In genomic region chr10:79982486-79982800, GRCh38 we compare ENCODE assay signal across 8 cellular contexts. TPM values are rescaled to one million over a fixed set of nuclear protein-coding genes. Genes with fewer than 3 reads are reported as not detected.
DNase-seq lines count a peak whose midpoint lies in the region; ATAC-seq and TF ChIP-seq lines count a peak whose summit lies in the region.

No MANE protein-coding gene starts in this region.

- no peaks in the 10 kb centered on the region for H3K9me3 ChIP-seq in muscle layer of duodenum (ENCODE audit: control insufficient read depth in 1 of 2, low read length in 2 of 2)

- H3K27me3 ChIP-seq in dorsolateral prefrontal cortex = peaks cover 0 to 37% (median 0%) of the 10 kb centered on the region in 45 donors
- peaks cover 5% of the 10 kb centered on the region for H3K27me3 ChIP-seq in muscle layer of duodenum (ENCODE audit: low read depth, low read length)

- no peak for TF ChIP-seq CTCF in dorsolateral prefrontal cortex (IDR thresholded peaks at IDR 0.05 in 54 of 56, conservative IDR thresholded peaks at IDR 0.05 in 2 of 56; ENCODE audit: low read depth in 1 of 56, partially characterized antibody in 56 of 56)

- peak overlapping the region in 58 of 59 donors; percentile 36 to 76 (median 63) for H3K4me3 ChIP-seq in dorsolateral prefrontal cortex
- H3K4me3 ChIP-seq in muscle layer of duodenum (ENCODE audit: low read depth in 1 of 2, low read length in 2 of 2) = peak overlapping the region; percentile 42 to 94

- DNase-seq in stimulated activated CD4-positive, alpha-beta T cell treated with anti-CD3 and anti-CD28 coated beads, Interleukin-1b, Interleukin-23, amount 100 ng/mL, for 48 hours = peak; percentile 8
- no peak for DNase-seq in stimulated activated CD4-positive, alpha-beta T cell treated with anti-CD3 and anti-CD28 coated beads, Interleukin-4, amount 100 ng/mL, for 24 hours
- DNase-seq in dorsolateral prefrontal cortex = peak in 1 of 10 donors; percentile 21
- no peak for DNase-seq in EL

- ATAC-seq in GM21786 (IDR thresholded peaks at IDR 0.05; ENCODE audit: unreplicated experiment) = no peak
- ATAC-seq in GM18519 (IDR thresholded peaks at IDR 0.05; ENCODE audit: low FRiP score, unreplicated experiment) = no peak
- no peak for ATAC-seq in HG02798 (IDR thresholded peaks at IDR 0.05; ENCODE audit: poor library complexity, unreplicated experiment)

- no peaks in the 10 kb centered on the region for H3K36me3 ChIP-seq in muscle layer of duodenum (ENCODE audit: control insufficient read depth in 1 of 2, insufficient read depth in 2 of 2, low read length in 2 of 2)

- intact Hi-C loops in dorsolateral prefrontal cortex (cut with DNase I) = no loop called here

- H3K27ac ChIP-seq in dorsolateral prefrontal cortex (peak overlapping the region in 56 of 59 donors; percentile 55 to 97 (median 88)), muscle layer of duodenum (ENCODE audit: low read length) (no peak overlapping the region)

- H3K4me1 ChIP-seq in muscle layer of duodenum (ENCODE audit: control insufficient read depth in 1 of 2, insufficient read depth in 2 of 2, low read length in 2 of 2) = peaks cover 0 to 20% of the 10 kb centered on the region in 2 donors

RNA-seq across cellular contexts. Expression of gene SFTPD, which starts 33.5 kb away (rescaled TPM):
- total RNA-seq in dorsolateral prefrontal cortex = 1 to 10 TPM in 105 of 120 experiments, under 1 TPM in 15; 0.40 to 5.5 (median 2.3) TPM
